In genomic region chr18:52288403-52289004, GRCh38 we compare ENCODE assay signal across 9 cellular contexts. TPM values are rescaled to one million over a fixed set of nuclear protein-coding genes. Genes with fewer than 3 reads are reported as not detected.
DNase-seq lines count a peak whose midpoint lies in the region; ATAC-seq, FAIRE-seq and TF ChIP-seq lines count a peak whose summit lies in the region.
"Had no signal": no experiment of that assay in that cellular context is flagged by ENCODE, and none has a peak within 500 bp of the region (broad histone marks: within the 10 kb centered on the region; RNA-seq: fewer than 3 reads in every experiment).

No MANE protein-coding gene starts in this region.

- CTCF ChIA-PET in mammary epithelial cell (lab: Charles Lee; ENCODE audit: low non-redundant PET), result no interaction called here

- FAIRE-seq in GM19239 (lab: Jason Lieb, UNC), result no peak

- 31% methylated on average over 7 of the region's 7 CpGs for WGBS in mammary epithelial cell (ENCODE audit: low coverage, missing lambda C conversion rate)
- 36% methylated on average over 7 of the region's 7 CpGs for WGBS in smooth muscle cell (ENCODE audit: low lambda C conversion rate)

- dilution Hi-C loops in mammary epithelial cell (cut with HindIII; ENCODE audit: low sequenced_read_pairs), result no loop called here

- in situ Hi-C loops in mammary epithelial cell (cut with MboI; ENCODE audit: low sequenced_read_pairs in 2 of 2), result loop anchor here (10.0 to 25.0 kb wide), 2 partner anchors 624 to 626 kb away; no protein-coding TSS in a partner anchor

- BruUV-seq in mammary epithelial cell (replicated peaks; lab: Mats Ljungman, UMichigan), result no TSS peak

- H3K4me2 ChIP-seq in mammary epithelial cell (ENCODE audit: insufficient read depth, low read depth, low read length) (no peak overlapping the region), smooth muscle cell (no peak overlapping the region)

- H4K20me1 ChIP-seq in mammary epithelial cell (ENCODE audit: insufficient read depth, low read length) (no peaks in the 10 kb centered on the region), smooth muscle cell (ENCODE audit: low read depth) (no peaks in the 10 kb centered on the region)

- no peak overlapping the region for H3K27ac ChIP-seq in mammary epithelial cell (ENCODE audit: insufficient read depth, low read depth, low read length)
- H3K27ac ChIP-seq in smooth muscle cell (ENCODE audit: low read depth), result no peak overlapping the region
- H3K27ac ChIP-seq in tibial artery, result no peak overlapping the region

- H3K4me3 ChIP-seq in NB4 (ENCODE audit: low read depth, low read length) (no peak overlapping the region), mammary epithelial cell (replicated peaks in 1 of 3; ENCODE audit: insufficient read depth in 1 of 3, low read depth in 2 of 3, low read length in 3 of 3) (no peak overlapping the region), smooth muscle cell (no peak overlapping the region), tibial artery (no peak overlapping the region)

- H3K27me3 ChIP-seq in mammary epithelial cell (ENCODE audit: insufficient read depth, low read length) (no peaks in the 10 kb centered on the region), smooth muscle cell (ENCODE audit: low read depth) (no peaks in the 10 kb centered on the region), tibial artery (no peaks in the 10 kb centered on the region)

- no peak for TF ChIP-seq POLR2A in NB4 (IDR thresholded peaks at IDR 0.05; ENCODE audit: extremely low read depth, insufficient read length)

- H3K79me2 ChIP-seq in mammary epithelial cell (ENCODE audit: insufficient read depth, low read length) (no peaks in the 10 kb centered on the region), smooth muscle cell (ENCODE audit: low read depth) (no peaks in the 10 kb centered on the region)

- DNase-seq in DMS53 (lab: John Stamatoyannopoulos, UW) (peak; percentile 80), GM19239 (ENCODE audit: insufficient read length, low spot score) (peak; percentile 3), NB4 (ENCODE audit: low read depth) (peak; percentile 19), mammary epithelial cell (peak; percentile 25), smooth muscle cell (lab: John Stamatoyannopoulos, UW; ENCODE audit: unreplicated experiment) (no peak), pons (ENCODE audit: low spot score) (no peak), tibial artery (no peak)

- H3K9me3 ChIP-seq in mammary epithelial cell (replicated peaks; ENCODE audit: insufficient read depth, low read length), result no peaks in the 10 kb centered on the region
- no peaks in the 10 kb centered on the region for H3K9me3 ChIP-seq in smooth muscle cell (replicated peaks; ENCODE audit: low read depth)
- no peaks in the 10 kb centered on the region for H3K9me3 ChIP-seq in tibial artery

- ATAC-seq in GM21381 (IDR thresholded peaks at IDR 0.05; ENCODE audit: unreplicated experiment), result no peak

- H3K9ac ChIP-seq in mammary epithelial cell (ENCODE audit: insufficient read depth, low read length) (no peak overlapping the region), smooth muscle cell (ENCODE audit: low read depth) (no peak overlapping the region)

- no peaks in the 10 kb centered on the region for H3F3A ChIP-seq in smooth muscle cell (ENCODE audit: low read depth)

- TF ChIP-seq CTCF in NB4 (IDR thresholded peaks at IDR 0.05; ENCODE audit: low read depth, low read length) (peak; percentile 76), mammary epithelial cell (conservative IDR thresholded peaks at IDR 0.05 in 1 of 2, IDR thresholded peaks at IDR 0.05 in 1 of 2; ENCODE audit: extremely low read depth in 1 of 2, insufficient read depth in 1 of 2, low read depth in 1 of 2, low read length in 2 of 2) (peak; percentile 96 to 97), smooth muscle cell (IDR thresholded peaks at IDR 0.05; ENCODE audit: borderline replicate concordance, insufficient read depth, poor library complexity, severe bottlenecking) (peak; percentile 77), tibial artery (IDR thresholded peaks at IDR 0.05) (no peak)

- H3K36me3 ChIP-seq in mammary epithelial cell (ENCODE audit: insufficient read depth, low read length) (no peaks in the 10 kb centered on the region), smooth muscle cell (ENCODE audit: low read depth) (no peaks in the 10 kb centered on the region), tibial artery (no peaks in the 10 kb centered on the region)

- intact Hi-C loops in mammary epithelial cell (cut with micrococcal nuclease) (loop anchor here (1.0 to 5.0 kb wide), 6 partner anchors 250 to 668 kb away; no protein-coding TSS in a partner anchor), tibial artery (cut with DNase I; ENCODE audit: low total_unique reads) (no loop called here)

- H3K4me1 ChIP-seq in mammary epithelial cell (ENCODE audit: insufficient read depth, low read length), result peaks cover 4% of the 10 kb centered on the region
- no peaks in the 10 kb centered on the region for H3K4me1 ChIP-seq in smooth muscle cell (ENCODE audit: low read depth)
- H3K4me1 ChIP-seq in tibial artery, result no peaks in the 10 kb centered on the region

- H2AFZ ChIP-seq in mammary epithelial cell (ENCODE audit: low read depth, low read length) (no peak overlapping the region), smooth muscle cell (ENCODE audit: low read depth) (no peak overlapping the region)

RNA-seq across cellular contexts. Expression of gene DCC, which starts 51.5 kb away (rescaled TPM):
- total RNA-seq in mammary epithelial cell (not detected), smooth muscle cell (not detected in 2 replicates)
- polyA plus RNA-seq in mammary epithelial cell (not detected), smooth muscle cell (not detected in 2 replicates)
- not detected for polyA minus RNA-seq in mammary epithelial cell
- total RNA-seq: fibroblast of lung had no signal

Comparison
In these comparisons a context has a peak if more than half of its experiments do, and no peak if none do; other contexts are left out.
1. DNase-seq: peak in DMS53 (single experiment), GM19239 (single experiment), NB4 (single experiment) and mammary epithelial cell (single experiment); none in smooth muscle cell (single experiment), pons (single experiment) and tibial artery (0 of 2).
2. CTCF ChIP-seq: peak in NB4 (single experiment), mammary epithelial cell (2 of 2) and smooth muscle cell (single experiment); none in tibial artery (0 of 2).